10 cellular contexts compared by ENCODE assay signal in genomic region chr20:59752101-59752586, GRCh38.
DNase-seq lines count a peak whose midpoint lies in the region; ATAC-seq, FAIRE-seq and TF ChIP-seq lines count a peak whose summit lies in the region.
"Had no signal": no experiment of that assay in that cellular context is flagged by ENCODE, and none has a peak within 500 bp of the region (broad histone marks: within the 10 kb centered on the region; RNA-seq: fewer than 3 reads in every experiment).

No MANE protein-coding gene starts in this region.

- H3K27ac Mint-ChIP-seq in activated CD4-positive, alpha-beta memory T cell treated with anti-CD3 and anti-CD28 coated beads for 36 hours, result no peak overlapping the region

- peak; percentile 86 for DNase-seq in Right ventricle myocardium inferior (ENCODE audit: missing footprints)
- DNase-seq in cardiac septum (ENCODE audit: low spot score), result no peak
- DNase-seq in anterior cingulate cortex (lab: John Stamatoyannopoulos, UW), result peak in 40 of 58 donors; percentile 14 to 80 (median 36)
- no peak for DNase-seq in urothelium cell line (ENCODE audit: low spot score)
- DNase-seq in activated CD4-positive, alpha-beta memory T cell treated with anti-CD3 and anti-CD28 coated beads for 36 hours, result no peak
- no peak for DNase-seq in erythroblast (lab: John Stamatoyannopoulos, UW)
- DNase-seq in NCI-H345 treated with DMSO at 0.1 percent for 48 hours (lab: John Stamatoyannopoulos, UW; ENCODE audit: unreplicated experiment), result no peak
- DNase-seq: glutamatergic neuron, IMR-90 had no signal

- peak; percentile 71 for ATAC-seq in Right ventricle myocardium inferior
- ATAC-seq in HG03139 (IDR thresholded peaks at IDR 0.05; ENCODE audit: unreplicated experiment), result peak; percentile 62

- intact Hi-C loops in Right ventricle myocardium inferior (cut with DNase I), result loop anchor here (5.0 kb wide), 1 partner anchor 60 kb away; no protein-coding TSS in a partner anchor
- intact Hi-C loops in cardiac septum (cut with DNase I), result no loop called here
- intact Hi-C loops in activated CD4-positive, alpha-beta memory T cell treated with anti-CD3 and anti-CD28 coated beads for 36 hours (cut with micrococcal nuclease), result no loop called here

- H3K9me3 Mint-ChIP-seq in activated CD4-positive, alpha-beta memory T cell treated with anti-CD3 and anti-CD28 coated beads for 36 hours, result no peaks in the 10 kb centered on the region

- H3K4me3 Mint-ChIP-seq in activated CD4-positive, alpha-beta memory T cell treated with anti-CD3 and anti-CD28 coated beads for 36 hours, result no peak overlapping the region

- POLR2A ChIA-PET in activated CD4-positive, alpha-beta memory T cell treated with anti-CD3 and anti-CD28 coated beads for 36 hours (lab: Charles Lee), result no interaction called here

- no peaks in the 10 kb centered on the region for H3K36me3 Mint-ChIP-seq in activated CD4-positive, alpha-beta memory T cell treated with anti-CD3 and anti-CD28 coated beads for 36 hours

- no peaks in the 10 kb centered on the region for H3K4me1 Mint-ChIP-seq in activated CD4-positive, alpha-beta memory T cell treated with anti-CD3 and anti-CD28 coated beads for 36 hours (ENCODE audit: low read depth)

- H3K27me3 Mint-ChIP-seq in activated CD4-positive, alpha-beta memory T cell treated with anti-CD3 and anti-CD28 coated beads for 36 hours, result peaks cover 6% of the 10 kb centered on the region

- TF ChIP-seq POLR2A in erythroblast (IDR thresholded peaks at IDR 0.05; ENCODE audit: low read length), result no peak

- CTCF ChIA-PET in activated CD4-positive, alpha-beta memory T cell treated with anti-CD3 and anti-CD28 coated beads for 36 hours (lab: Charles Lee), result no interaction called here

- FAIRE-seq in urothelium cell line (lab: Jason Lieb, UNC), result peak; percentile 84

Comparison
In these comparisons a context has a peak if more than half of its experiments do, and no peak if none do; other contexts are left out.
1. DNase-seq: peak in Right ventricle myocardium inferior (single experiment) and anterior cingulate cortex (40 of 58); none in cardiac septum (single experiment), urothelium cell line (single experiment), activated CD4-positive, alpha-beta memory T cell treated with anti-CD3 and anti-CD28 coated beads for 36 hours (single experiment), erythroblast (0 of 2) and NCI-H345 treated with DMSO at 0.1 percent for 48 hours (single experiment).